ENCODE assay signal across 8 cellular contexts in genomic region chr19:7921302-7921954, GRCh38. TPM values are rescaled to one million over a fixed set of nuclear protein-coding genes. Genes with fewer than 3 reads are reported as not detected.
A peak's percentile ranks its signal among the peaks of the same experiment; 100 is the strongest.
DNase-seq lines count a peak whose midpoint lies in the region; ATAC-seq, FAIRE-seq and TF ChIP-seq lines count a peak whose summit lies in the region.

No MANE protein-coding gene starts in this region.

- H3K9me3 ChIP-seq in HepG2 (ENCODE audit: low read length): no peaks in the 10 kb centered on the region
- no peaks in the 10 kb centered on the region for H3K9me3 ChIP-seq in tibial nerve

- TF ChIP-seq EP300 in HepG2 (IDR thresholded peaks at IDR 0.05; ENCODE audit: low read depth in 2 of 2, low read length in 2 of 2) (no peak), HepG2 (CRISPR knock-in tag; IDR thresholded peaks at IDR 0.05; ENCODE audit: borderline replicate concordance) (no peak), tibial nerve (IDR thresholded peaks at IDR 0.05) (no peak)

- WGBS in HepG2 (ENCODE audit: low lambda C conversion rate): 88% methylated on average over 4 of the region's 17 CpGs
- 30 to 33% methylated on average over 16 to 17 of the region's 17 CpGs for WGBS in tibial nerve, 2 donors

- H3K27me3 ChIP-seq in HepG2 (ENCODE audit: control insufficient read depth in 1 of 2, insufficient read depth in 2 of 2, low read length in 2 of 2) (no peaks in the 10 kb centered on the region; a peak in 1 of 5 replicates), tibial nerve (peaks cover 0 to 28% of the 10 kb centered on the region in 2 donors)

- H3K4me1 Mint-ChIP-seq in activated T-cell treated with anti-CD3 and anti-CD28 coated beads, Interleukin-2, amount 50 U/mL, for 4 hours (ENCODE audit: low read depth): peaks cover 38% of the 10 kb centered on the region
- peaks cover 29% of the 10 kb centered on the region for H3K4me1 Mint-ChIP-seq in activated naive CD8-positive, alpha-beta T cell treated with anti-CD3 and anti-CD28 coated beads, Interleukin-2, amount 50 U/mL, for 24 hours

- H3K27me3 Mint-ChIP-seq in activated T-cell treated with anti-CD3 and anti-CD28 coated beads, Interleukin-2, amount 50 U/mL, for 4 hours (ENCODE audit: low read depth): peaks cover 18% of the 10 kb centered on the region
- H3K27me3 Mint-ChIP-seq in activated naive CD8-positive, alpha-beta T cell treated with anti-CD3 and anti-CD28 coated beads, Interleukin-2, amount 50 U/mL, for 24 hours: peaks cover 23% of the 10 kb centered on the region

- peaks cover 30% of the 10 kb centered on the region for H3K4me1 ChIP-seq in HepG2 (ENCODE audit: insufficient read depth, low read length)
- peaks cover 0 to 84% (median 34%) of the 10 kb centered on the region in 4 donors for H3K4me1 ChIP-seq in tibial nerve

- FAIRE-seq in HepG2 (lab: Jason Lieb, UNC): no peak

- no peak overlapping the region for H3K27ac Mint-ChIP-seq in activated naive CD8-positive, alpha-beta T cell treated with anti-CD3 and anti-CD28 coated beads, Interleukin-2, amount 50 U/mL, for 24 hours

- peak overlapping the region; percentile 54; the same call in 1 of the 2 replicates for H3K9ac ChIP-seq in HepG2 (ENCODE audit: insufficient read depth, low read depth, low read length)

- no peak overlapping the region for H3K27ac ChIP-seq in HepG2 (ENCODE audit: extremely low read length, insufficient read depth, low read length)
- peak overlapping the region in 3 of 4 donors; percentile 66 to 93 (median 90) for H3K27ac ChIP-seq in tibial nerve

- ATAC-seq in activated T-cell treated with anti-CD3 and anti-CD28 coated beads, Interleukin-2, amount 50 U/mL, for 4 hours: no peak
- ATAC-seq in activated naive CD8-positive, alpha-beta T cell treated with anti-CD3 and anti-CD28 coated beads, Interleukin-2, amount 50 U/mL, for 24 hours: no peak
- ATAC-seq in HepG2: no peak
- ATAC-seq in GM18498 (IDR thresholded peaks at IDR 0.05; ENCODE audit: unreplicated experiment): no peak

- H2AFZ ChIP-seq in HepG2 (ENCODE audit: low read length): no peak overlapping the region

- H3K9me3 Mint-ChIP-seq in activated T-cell treated with anti-CD3 and anti-CD28 coated beads, Interleukin-2, amount 50 U/mL, for 4 hours: no peaks in the 10 kb centered on the region
- H3K9me3 Mint-ChIP-seq in activated naive CD8-positive, alpha-beta T cell treated with anti-CD3 and anti-CD28 coated beads, Interleukin-2, amount 50 U/mL, for 24 hours: no peaks in the 10 kb centered on the region

- no peak for TF ChIP-seq RAD21 in HepG2 (CRISPR knock-in tag; IDR thresholded peaks at IDR 0.05)

- peaks cover 5% of the 10 kb centered on the region; the same call in 1 of the 2 replicates for H4K20me1 ChIP-seq in HepG2 (ENCODE audit: insufficient read depth, low read length)

- no peaks in the 10 kb centered on the region for H3K79me2 ChIP-seq in HepG2 (ENCODE audit: insufficient read depth, low read length)

- H3K36me3 ChIP-seq in HepG2 (replicated peaks in 1 of 2; ENCODE audit: control insufficient read depth in 1 of 2, insufficient read depth in 2 of 2, low read length in 2 of 2) (peaks cover 5 to 10% of the 10 kb centered on the region in 2 experiments; a peak in 2 of 5 replicates), tibial nerve (peaks cover 0 to 19% (median 0%) of the 10 kb centered on the region in 3 donors)

- in situ Hi-C loops in HepG2 (cut with HindIII; ENCODE audit: extremely low pct_ligation_motif_present, low pct_unique_long_range_greater_than_20kb) (loop anchor here (5.0 kb wide), 1 partner anchor 69 kb away; no protein-coding TSS in a partner anchor), KBM-7 (cut with MboI; ENCODE audit: low pct_unique_long_range_greater_than_20kb, low sequenced_read_pairs) (no loop called here)

- POLR2A ChIA-PET in HepG2 (lab: Yijun Ruan, JAX): interaction anchor here (1.6 to 6.4 kb wide), 8 partner anchors 10 to 77 kb away, joined by 5 to 85 read pairs (median 30); partner anchors contain the start of genes LRRC8E, MAP2K7 and TIMM44

- peak overlapping the region; percentile 86 for H3K4me3 Mint-ChIP-seq in activated T-cell treated with anti-CD3 and anti-CD28 coated beads, Interleukin-2, amount 50 U/mL, for 4 hours
- H3K4me3 Mint-ChIP-seq in activated naive CD8-positive, alpha-beta T cell treated with anti-CD3 and anti-CD28 coated beads, Interleukin-2, amount 50 U/mL, for 24 hours: peak overlapping the region; percentile 79

- H3K4me3 ChIP-seq in HepG2 (replicated peaks in 1 of 3; ENCODE audit: insufficient read depth in 1 of 3, low read depth in 2 of 3, low read length in 3 of 3) (peak overlapping the region in 2 of 3 experiments; percentile 53 to 70; a peak in 4 of 6 replicates), tibial nerve (peak overlapping the region; percentile 35 to 85 (median 55))

- intact Hi-C loops in HepG2 (cut with micrococcal nuclease; ENCODE audit: unreplicated experiment): no loop called here

- no peak for TF ChIP-seq POLR2A in HepG2 (IDR thresholded peaks at IDR 0.05; ENCODE audit: insufficient read depth in 1 of 2, low read depth in 2 of 2, low read length in 2 of 2)
- no peak for TF ChIP-seq POLR2A in tibial nerve (IDR thresholded peaks at IDR 0.05)

- peak overlapping the region; percentile 78 for H3K4me2 ChIP-seq in HepG2 (ENCODE audit: low read depth, low read length)

- no peak for DNase-seq in activated T-cell treated with anti-CD3 and anti-CD28 coated beads, Interleukin-2, amount 50 U/mL, for 4 hours
- DNase-seq in activated T-cell treated with anti-CD3 and anti-CD28 coated beads for 4 hours: no peak
- DNase-seq in activated naive CD8-positive, alpha-beta T cell treated with anti-CD3 and anti-CD28 coated beads, Interleukin-2, amount 50 U/mL, for 24 hours: no peak
- DNase-seq in HepG2 (ENCODE audit: low spot score): no peak
- no peak for DNase-seq in tibial nerve (ENCODE audit: low spot score in 2 of 2)
- no peak for DNase-seq in KBM-7
- no peak for DNase-seq in COR-L47 (lab: John Stamatoyannopoulos, UW)

- CTCF ChIA-PET in HepG2 (lab: Yijun Ruan, JAX; ENCODE audit: low intra/inter-chr PET ratio, low total read pairs): interaction anchor here (1.7 kb wide), 1 partner anchor 53 kb away, joined by 3 read pairs; no protein-coding TSS in a partner anchor

- H3K36me3 Mint-ChIP-seq in activated T-cell treated with anti-CD3 and anti-CD28 coated beads, Interleukin-2, amount 50 U/mL, for 4 hours (ENCODE audit: insufficient read depth): no peaks in the 10 kb centered on the region
- no peaks in the 10 kb centered on the region for H3K36me3 Mint-ChIP-seq in activated naive CD8-positive, alpha-beta T cell treated with anti-CD3 and anti-CD28 coated beads, Interleukin-2, amount 50 U/mL, for 24 hours (ENCODE audit: low read depth)

- TF ChIP-seq CTCF in HepG2 (CRISPR knock-in tag; IDR thresholded peaks at IDR 0.05) (no peak), tibial nerve (IDR thresholded peaks at IDR 0.05) (no peak)

- no TSS peak for BruUV-seq in HepG2 (replicated peaks; lab: Mats Ljungman, UMichigan)

RNA-seq across cellular contexts. Expression of gene SNAPC2, which starts 1.3 kb away (rescaled TPM):
- 10 to 100 TPM; 16.7 to 20.0 (median 18.8) TPM for total RNA-seq in activated T-cell treated with anti-CD3 and anti-CD28 coated beads, Interleukin-2, amount 50 U/mL, for 4 hours
- total RNA-seq in HepG2 (2016; rRNA removed; fragmentation: Illumina TruSeq; extraction: Trizol): 9.5 and 10.2 TPM in 2 replicates
- 3.3 and 4.0 TPM in 2 replicates for total RNA-seq in HepG2 (2016; cell fraction: cytosol; rRNA removed; fragmentation: Illumina TruSeq; extraction: Trizol; ENCODE audit: low read depth)
- total RNA-seq in HepG2 (2016; cell fraction: insoluble cytoplasmic fraction; rRNA removed; fragmentation: Illumina TruSeq; extraction: Trizol): 8.2 and 10.9 TPM in 2 replicates
- total RNA-seq in HepG2 (2016; cell fraction: membrane; rRNA removed; fragmentation: Illumina TruSeq; extraction: Trizol): 6.9 and 7.4 TPM in 2 replicates
- 3.7 and 5.2 TPM in 2 replicates for total RNA-seq in HepG2 (2016; cell fraction: nucleus; rRNA removed; fragmentation: Illumina TruSeq; extraction: Trizol)
- 12.7 and 14.9 TPM in 2 replicates for polyA plus RNA-seq in HepG2 (2011; rRNA removed)
- 8.4 and 15.7 TPM in 2 replicates for polyA plus RNA-seq in HepG2 (2011; cell fraction: cytosol; rRNA removed)
- polyA plus RNA-seq in HepG2 (2011; cell fraction: nucleus; rRNA removed): 12.8 and 13.8 TPM in 2 replicates
- polyA plus RNA-seq in HepG2 (2012): 11.7 and 16.4 TPM in 2 replicates
- polyA plus RNA-seq in HepG2 (2016; cell fraction: cytosol; fragmentation: Illumina TruSeq; extraction: Trizol; ENCODE audit: low read depth): 3.7 and 4.1 TPM in 2 replicates
- 11.2 and 15.9 TPM in 2 replicates for polyA plus RNA-seq in HepG2 (2016; cell fraction: insoluble cytoplasmic fraction; fragmentation: Illumina TruSeq; extraction: Trizol; ENCODE audit: low read depth)
- polyA plus RNA-seq in HepG2 (2016; cell fraction: membrane; fragmentation: Illumina TruSeq; extraction: Trizol; ENCODE audit: low read depth): 6.9 and 8.4 TPM in 2 replicates
- polyA plus RNA-seq in HepG2 (2016; cell fraction: nucleus; fragmentation: Illumina TruSeq; extraction: Trizol; ENCODE audit: insufficient read depth, low read depth): 13.1 and 13.7 TPM in 2 replicates
- polyA minus RNA-seq in HepG2 (2011; rRNA and poly(A)+ RNA removed; ENCODE audit: low replicate concordance): 8.5 and 12.6 TPM in 2 replicates
- 7.2 and 7.8 TPM in 2 replicates for polyA minus RNA-seq in HepG2 (2011; cell fraction: cytosol; rRNA and poly(A)+ RNA removed)
- polyA minus RNA-seq in HepG2 (2011; cell fraction: nucleus; rRNA and poly(A)+ RNA removed): 1.7 and 4.4 TPM in 2 replicates
- 10 to 100 TPM; 11.6 to 26.4 (median 16.1) TPM for total RNA-seq in tibial nerve

RNA-seq across cellular contexts. Expression of gene CTXN1, which starts 4.5 kb away (rescaled TPM):
- total RNA-seq in activated T-cell treated with anti-CD3 and anti-CD28 coated beads, Interleukin-2, amount 50 U/mL, for 4 hours: 1 to 10 TPM in 1 of 3 donors, under 1 TPM in 2; 0.71 to 1.4 (median 0.95) TPM
- total RNA-seq in HepG2 (2016; rRNA removed; fragmentation: Illumina TruSeq; extraction: Trizol) (0.11 and 0.36 TPM in 2 replicates), tibial nerve (1 to 10 TPM in 3 of 4 donors, under 1 TPM in 1; 0.66 to 7.2 (median 3.0) TPM)
- 0.35 and 0.71 TPM in 2 replicates for total RNA-seq in HepG2 (2016; cell fraction: cytosol; rRNA removed; fragmentation: Illumina TruSeq; extraction: Trizol; ENCODE audit: low read depth)
- 0.15 and 0.26 TPM in 2 replicates for total RNA-seq in HepG2 (2016; cell fraction: insoluble cytoplasmic fraction; rRNA removed; fragmentation: Illumina TruSeq; extraction: Trizol)
- total RNA-seq in HepG2 (2016; cell fraction: membrane; rRNA removed; fragmentation: Illumina TruSeq; extraction: Trizol): 0.71 and 0.83 TPM in 2 replicates
- not detected in 2 replicates for total RNA-seq in HepG2 (2016; cell fraction: nucleus; rRNA removed; fragmentation: Illumina TruSeq; extraction: Trizol)
- 0.12 TPM in 1 of 2 replicates, not detected in the other for polyA plus RNA-seq in HepG2 (2011; rRNA removed)
- polyA plus RNA-seq in HepG2 (2011; cell fraction: cytosol; rRNA removed): 0.09 and 0.27 TPM in 2 replicates
- 0.13 and 0.17 TPM in 2 replicates for polyA plus RNA-seq in HepG2 (2011; cell fraction: nucleus; rRNA removed)
- polyA plus RNA-seq in HepG2 (2012): not detected in 2 replicates
- 4.0 and 4.4 TPM in 2 replicates for polyA plus RNA-seq in HepG2 (2016; cell fraction: cytosol; fragmentation: Illumina TruSeq; extraction: Trizol; ENCODE audit: low read depth)
- 1.2 and 1.6 TPM in 2 replicates for polyA plus RNA-seq in HepG2 (2016; cell fraction: insoluble cytoplasmic fraction; fragmentation: Illumina TruSeq; extraction: Trizol; ENCODE audit: low read depth)
- 3.9 and 4.4 TPM in 2 replicates for polyA plus RNA-seq in HepG2 (2016; cell fraction: membrane; fragmentation: Illumina TruSeq; extraction: Trizol; ENCODE audit: low read depth)
- polyA plus RNA-seq in HepG2 (2016; cell fraction: nucleus; fragmentation: Illumina TruSeq; extraction: Trizol; ENCODE audit: insufficient read depth, low read depth): 0.75 and 1.4 TPM in 2 replicates
- 0.12 and 1.4 TPM in 2 replicates for polyA minus RNA-seq in HepG2 (2011; rRNA and poly(A)+ RNA removed; ENCODE audit: low replicate concordance)
- polyA minus RNA-seq in HepG2 (2011; cell fraction: cytosol; rRNA and poly(A)+ RNA removed): 0.62 TPM in 1 of 2 replicates, not detected in the other
- 0.39 TPM in 1 of 2 replicates, not detected in the other for polyA minus RNA-seq in HepG2 (2011; cell fraction: nucleus; rRNA and poly(A)+ RNA removed)

RNA-seq across cellular contexts. Expression of gene TGFBR3L, which starts 6.8 kb away (rescaled TPM):
- total RNA-seq in activated T-cell treated with anti-CD3 and anti-CD28 coated beads, Interleukin-2, amount 50 U/mL, for 4 hours: 1 to 10 TPM in 2 of 3 donors, under 1 TPM in 1; 0.74 to 2.4 (median 1.4) TPM
- total RNA-seq in HepG2 (2016; rRNA removed; fragmentation: Illumina TruSeq; extraction: Trizol) (0.83 and 1.0 TPM in 2 replicates), tibial nerve (not detected)
- total RNA-seq in HepG2 (2016; cell fraction: cytosol; rRNA removed; fragmentation: Illumina TruSeq; extraction: Trizol; ENCODE audit: low read depth): 3.2 and 3.7 TPM in 2 replicates
- 0.56 and 1.1 TPM in 2 replicates for total RNA-seq in HepG2 (2016; cell fraction: insoluble cytoplasmic fraction; rRNA removed; fragmentation: Illumina TruSeq; extraction: Trizol)
- total RNA-seq in HepG2 (2016; cell fraction: membrane; rRNA removed; fragmentation: Illumina TruSeq; extraction: Trizol): 1.6 and 2.1 TPM in 2 replicates
- total RNA-seq in HepG2 (2016; cell fraction: nucleus; rRNA removed; fragmentation: Illumina TruSeq; extraction: Trizol): 0.81 TPM in 1 of 2 replicates, not detected in the other
- 0.14 and 0.20 TPM in 2 replicates for polyA plus RNA-seq in HepG2 (2011; rRNA removed)
- 0.25 and 0.55 TPM in 2 replicates for polyA plus RNA-seq in HepG2 (2011; cell fraction: cytosol; rRNA removed)
- polyA plus RNA-seq in HepG2 (2011; cell fraction: nucleus; rRNA removed): 1.0 and 1.6 TPM in 2 replicates
- 0.25 and 0.69 TPM in 2 replicates for polyA plus RNA-seq in HepG2 (2012)
- 7.2 and 8.1 TPM in 2 replicates for polyA plus RNA-seq in HepG2 (2016; cell fraction: cytosol; fragmentation: Illumina TruSeq; extraction: Trizol; ENCODE audit: low read depth)
- polyA plus RNA-seq in HepG2 (2016; cell fraction: insoluble cytoplasmic fraction; fragmentation: Illumina TruSeq; extraction: Trizol; ENCODE audit: low read depth): 0.49 and 1.4 TPM in 2 replicates
- 4.1 and 4.2 TPM in 2 replicates for polyA plus RNA-seq in HepG2 (2016; cell fraction: membrane; fragmentation: Illumina TruSeq; extraction: Trizol; ENCODE audit: low read depth)
- polyA plus RNA-seq in HepG2 (2016; cell fraction: nucleus; fragmentation: Illumina TruSeq; extraction: Trizol; ENCODE audit: insufficient read depth, low read depth): 0.90 and 1.3 TPM in 2 replicates
- polyA minus RNA-seq in HepG2 (2011; rRNA and poly(A)+ RNA removed; ENCODE audit: low replicate concordance): 0.30 and 1.5 TPM in 2 replicates
- not detected in 2 replicates for polyA minus RNA-seq in HepG2 (2011; cell fraction: cytosol; rRNA and poly(A)+ RNA removed)
- polyA minus RNA-seq in HepG2 (2011; cell fraction: nucleus; rRNA and poly(A)+ RNA removed): not detected in 2 replicates

RNA-seq across cellular contexts. Expression of gene MAP2K7, which starts 17.8 kb away (rescaled TPM):
- 10 to 100 TPM; 40.4 to 44.0 (median 43.3) TPM for total RNA-seq in activated T-cell treated with anti-CD3 and anti-CD28 coated beads, Interleukin-2, amount 50 U/mL, for 4 hours
- total RNA-seq in HepG2 (2016; rRNA removed; fragmentation: Illumina TruSeq; extraction: Trizol) (8.7 and 10.8 TPM in 2 replicates), tibial nerve (10 to 100 TPM; 11.1 to 31.2 (median 20.9) TPM)
- 3.9 and 4.1 TPM in 2 replicates for total RNA-seq in HepG2 (2016; cell fraction: cytosol; rRNA removed; fragmentation: Illumina TruSeq; extraction: Trizol; ENCODE audit: low read depth)
- total RNA-seq in HepG2 (2016; cell fraction: insoluble cytoplasmic fraction; rRNA removed; fragmentation: Illumina TruSeq; extraction: Trizol): 7.6 and 11.7 TPM in 2 replicates
- 11.5 and 13.1 TPM in 2 replicates for total RNA-seq in HepG2 (2016; cell fraction: membrane; rRNA removed; fragmentation: Illumina TruSeq; extraction: Trizol)
- 8.3 and 8.5 TPM in 2 replicates for total RNA-seq in HepG2 (2016; cell fraction: nucleus; rRNA removed; fragmentation: Illumina TruSeq; extraction: Trizol)
- 9.0 and 14.8 TPM in 2 replicates for polyA plus RNA-seq in HepG2 (2011; rRNA removed)
- 8.8 and 11.2 TPM in 2 replicates for polyA plus RNA-seq in HepG2 (2011; cell fraction: cytosol; rRNA removed)
- 42.0 and 50.6 TPM in 2 replicates for polyA plus RNA-seq in HepG2 (2011; cell fraction: nucleus; rRNA removed)
- polyA plus RNA-seq in HepG2 (2012): 17.3 and 19.9 TPM in 2 replicates
- 3.9 and 4.4 TPM in 2 replicates for polyA plus RNA-seq in HepG2 (2016; cell fraction: cytosol; fragmentation: Illumina TruSeq; extraction: Trizol; ENCODE audit: low read depth)
- polyA plus RNA-seq in HepG2 (2016; cell fraction: insoluble cytoplasmic fraction; fragmentation: Illumina TruSeq; extraction: Trizol; ENCODE audit: low read depth): 10.5 and 15.1 TPM in 2 replicates
- polyA plus RNA-seq in HepG2 (2016; cell fraction: membrane; fragmentation: Illumina TruSeq; extraction: Trizol; ENCODE audit: low read depth): 8.5 and 10.6 TPM in 2 replicates
- polyA plus RNA-seq in HepG2 (2016; cell fraction: nucleus; fragmentation: Illumina TruSeq; extraction: Trizol; ENCODE audit: insufficient read depth, low read depth): 25.7 and 31.5 TPM in 2 replicates
- 17.6 and 23.5 TPM in 2 replicates for polyA minus RNA-seq in HepG2 (2011; rRNA and poly(A)+ RNA removed; ENCODE audit: low replicate concordance)
- 10.0 and 13.0 TPM in 2 replicates for polyA minus RNA-seq in HepG2 (2011; cell fraction: cytosol; rRNA and poly(A)+ RNA removed)
- 11.2 and 11.7 TPM in 2 replicates for polyA minus RNA-seq in HepG2 (2011; cell fraction: nucleus; rRNA and poly(A)+ RNA removed)

RNA-seq across cellular contexts. Expression of gene TIMM44, which starts 22.0 kb away (rescaled TPM):
- 100 to 1,000 TPM; 180 to 193 (median 190) TPM for total RNA-seq in activated T-cell treated with anti-CD3 and anti-CD28 coated beads, Interleukin-2, amount 50 U/mL, for 4 hours
- total RNA-seq in HepG2 (2016; rRNA removed; fragmentation: Illumina TruSeq; extraction: Trizol) (71.5 and 72.6 TPM in 2 replicates), tibial nerve (10 to 100 TPM; 60.1 to 91.3 (median 77.1) TPM)
- 23.8 and 25.0 TPM in 2 replicates for total RNA-seq in HepG2 (2016; cell fraction: cytosol; rRNA removed; fragmentation: Illumina TruSeq; extraction: Trizol; ENCODE audit: low read depth)
- 59.2 and 70.8 TPM in 2 replicates for total RNA-seq in HepG2 (2016; cell fraction: insoluble cytoplasmic fraction; rRNA removed; fragmentation: Illumina TruSeq; extraction: Trizol)
- 31.0 and 35.7 TPM in 2 replicates for total RNA-seq in HepG2 (2016; cell fraction: membrane; rRNA removed; fragmentation: Illumina TruSeq; extraction: Trizol)
- 41.7 and 54.7 TPM in 2 replicates for total RNA-seq in HepG2 (2016; cell fraction: nucleus; rRNA removed; fragmentation: Illumina TruSeq; extraction: Trizol)
- 42.9 and 49.4 TPM in 2 replicates for polyA plus RNA-seq in HepG2 (2011; rRNA removed)
- 40.3 and 70.3 TPM in 2 replicates for polyA plus RNA-seq in HepG2 (2011; cell fraction: cytosol; rRNA removed)
- polyA plus RNA-seq in HepG2 (2011; cell fraction: nucleus; rRNA removed): 178 and 215 TPM in 2 replicates
- 41.7 and 52.2 TPM in 2 replicates for polyA plus RNA-seq in HepG2 (2012)
- polyA plus RNA-seq in HepG2 (2016; cell fraction: cytosol; fragmentation: Illumina TruSeq; extraction: Trizol; ENCODE audit: low read depth): 15.4 and 19.2 TPM in 2 replicates
- polyA plus RNA-seq in HepG2 (2016; cell fraction: insoluble cytoplasmic fraction; fragmentation: Illumina TruSeq; extraction: Trizol; ENCODE audit: low read depth): 61.4 and 63.3 TPM in 2 replicates
- polyA plus RNA-seq in HepG2 (2016; cell fraction: membrane; fragmentation: Illumina TruSeq; extraction: Trizol; ENCODE audit: low read depth): 24.0 and 26.3 TPM in 2 replicates
- 95.7 and 103 TPM in 2 replicates for polyA plus RNA-seq in HepG2 (2016; cell fraction: nucleus; fragmentation: Illumina TruSeq; extraction: Trizol; ENCODE audit: insufficient read depth, low read depth)
- 45.9 and 52.0 TPM in 2 replicates for polyA minus RNA-seq in HepG2 (2011; rRNA and poly(A)+ RNA removed; ENCODE audit: low replicate concordance)
- 25.5 and 34.2 TPM in 2 replicates for polyA minus RNA-seq in HepG2 (2011; cell fraction: cytosol; rRNA and poly(A)+ RNA removed)
- polyA minus RNA-seq in HepG2 (2011; cell fraction: nucleus; rRNA and poly(A)+ RNA removed): 41.6 and 45.6 TPM in 2 replicates
